20 cellular contexts compared by ENCODE assay signal in the genomic region with DNA sequence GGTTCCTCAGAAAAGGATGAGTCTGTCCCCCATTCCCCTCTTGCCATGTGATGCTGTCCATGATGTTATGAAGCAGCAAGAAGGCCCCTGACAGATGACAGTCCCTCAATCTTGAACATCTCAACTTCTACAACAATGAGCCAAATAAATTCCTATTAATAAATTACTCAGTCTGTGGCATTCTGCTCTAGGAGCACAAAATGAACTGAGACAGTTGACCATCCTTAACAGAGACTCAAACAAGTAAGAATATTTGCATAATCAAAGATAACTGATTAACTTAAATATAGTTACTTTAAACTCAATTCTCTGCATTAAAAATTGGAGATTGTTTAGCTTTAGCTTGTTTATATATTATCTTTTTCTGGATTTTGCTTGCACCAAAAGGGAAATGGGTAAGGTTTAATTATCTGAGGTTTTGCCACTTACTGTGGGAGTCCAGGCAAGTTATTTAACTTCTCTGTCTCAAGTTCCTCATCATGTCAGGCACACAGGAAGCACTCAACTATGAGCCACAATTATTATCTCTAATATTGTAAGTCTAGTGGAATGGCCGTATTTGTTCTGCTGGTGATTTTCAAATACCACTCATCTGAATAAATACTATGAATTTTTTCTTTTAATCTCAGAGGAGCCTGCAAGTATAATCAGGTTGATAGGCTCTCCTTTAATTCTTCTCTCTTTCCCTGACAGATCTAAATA.
DNase-seq lines count a peak whose midpoint lies in the region; ATAC-seq, FAIRE-seq and TF ChIP-seq lines count a peak whose summit lies in the region.
"Had no signal": no experiment of that assay in that cellular context is flagged by ENCODE, and none has a peak within 500 bp of the region (broad histone marks: within the 10 kb centered on the region; RNA-seq: fewer than 3 reads in every experiment).

No MANE protein-coding gene starts in this region.

- no peaks in the 10 kb centered on the region for H3K36me3 Mint-ChIP-seq in astrocyte (ENCODE audit: low read depth, unreplicated experiment)
- no peaks in the 10 kb centered on the region for H3K36me3 Mint-ChIP-seq in activated naive CD8-positive, alpha-beta T cell treated with anti-CD3 and anti-CD28 coated beads for 36 hours
- H3K36me3 Mint-ChIP-seq: naive B cell; stimulated activated memory B cell treated with anti-CD40 and anti-IgM and Interleukin-4, amounts not matched to agents 10 μg/mL and 1 μg/mL and 100 μg/mL, for 72 hours had no signal

- DNase-seq in astrocyte (ENCODE audit: low read depth): peak; percentile 54
- peak; percentile 7 for DNase-seq in kidney tubule cell (ENCODE audit: low spot score)
- DNase-seq in COLO668 (lab: John Stamatoyannopoulos, UW; ENCODE audit: unreplicated experiment): no peak
- DNase-seq in activated naive CD8-positive, alpha-beta T cell treated with anti-CD3 and anti-CD28 coated beads for 36 hours: no peak
- DNase-seq: activated CD4-positive, alpha-beta T cell treated with anti-CD3 and anti-CD28 coated beads, Interleukin-2, amount 50 U/mL, for 48 hours; activated naive CD4-positive, alpha-beta T cell treated with Interleukin-2 at 50 U/mL for 16 hours; anterior cingulate cortex; DND-41; islet precursor cell; naive B cell; NCI-H1105 treated with DMSO at 0.1 percent for 48 hours; ovary; Right ventricle myocardium superior; T-helper 17 cell had no signal

- peak; percentile 66 for ATAC-seq in GM19452 (IDR thresholded peaks at IDR 0.05; ENCODE audit: unreplicated experiment)
- ATAC-seq in HG03159 (IDR thresholded peaks at IDR 0.05; ENCODE audit: unreplicated experiment): peak; percentile 53
- ATAC-seq in GM18867 (IDR thresholded peaks at IDR 0.05; ENCODE audit: unreplicated experiment): no peak
- ATAC-seq: HCT116; sciatic nerve; stimulated activated memory B cell treated with anti-CD40 and anti-IgM and Interleukin-4, amounts not matched to agents 10 μg/mL and 1 μg/mL and 100 μg/mL, for 72 hours; T-helper 17 cell had no signal

- no peak for TF ChIP-seq CTCF in astrocyte (IDR thresholded peaks at IDR 0.05; ENCODE audit: insufficient read depth, low read depth, low read length)

- FAIRE-seq in astrocyte (lab: Jason Lieb, UNC): no peak

- H3K4me1 Mint-ChIP-seq in astrocyte (ENCODE audit: low read depth, unreplicated experiment): peaks cover 67% of the 10 kb centered on the region
- peaks cover 9% of the 10 kb centered on the region for H3K4me1 Mint-ChIP-seq in activated naive CD8-positive, alpha-beta T cell treated with anti-CD3 and anti-CD28 coated beads for 36 hours
- H3K4me1 Mint-ChIP-seq: naive B cell; stimulated activated memory B cell treated with anti-CD40 and anti-IgM and Interleukin-4, amounts not matched to agents 10 μg/mL and 1 μg/mL and 100 μg/mL, for 72 hours had no signal

- peaks cover 2% of the 10 kb centered on the region for H3K9me3 Mint-ChIP-seq in astrocyte (ENCODE audit: unreplicated experiment)
- no peaks in the 10 kb centered on the region for H3K9me3 Mint-ChIP-seq in activated naive CD8-positive, alpha-beta T cell treated with anti-CD3 and anti-CD28 coated beads for 36 hours
- H3K9me3 Mint-ChIP-seq: naive B cell; stimulated activated memory B cell treated with anti-CD40 and anti-IgM and Interleukin-4, amounts not matched to agents 10 μg/mL and 1 μg/mL and 100 μg/mL, for 72 hours had no signal

- H3K4me3 Mint-ChIP-seq in astrocyte (ENCODE audit: unreplicated experiment): no peak overlapping the region
- no peak overlapping the region for H3K4me3 Mint-ChIP-seq in activated naive CD8-positive, alpha-beta T cell treated with anti-CD3 and anti-CD28 coated beads for 36 hours
- H3K4me3 Mint-ChIP-seq: naive B cell; stimulated activated memory B cell treated with anti-CD40 and anti-IgM and Interleukin-4, amounts not matched to agents 10 μg/mL and 1 μg/mL and 100 μg/mL, for 72 hours; T-helper 17 cell had no signal

- H3K4me1 ChIP-seq in astrocyte (ENCODE audit: insufficient read depth, low read length): peaks cover 34% of the 10 kb centered on the region

- H3K9me3 ChIP-seq in astrocyte (ENCODE audit: insufficient read depth, low read depth, low read length): no peaks in the 10 kb centered on the region
- H3K9me3 ChIP-seq: ovary had no signal

- peak overlapping the region; percentile 20 for H3K9ac ChIP-seq in astrocyte (ENCODE audit: low read length)

- peak overlapping the region; percentile 64 for H3K27ac ChIP-seq in astrocyte (ENCODE audit: low read depth, low read length)
- H3K27ac ChIP-seq: ovary had no signal

- H3K4me2 ChIP-seq in astrocyte (ENCODE audit: low read length): peak overlapping the region; percentile 43

- H3K79me2 ChIP-seq in astrocyte (ENCODE audit: insufficient read depth, low read length): peaks cover 50% of the 10 kb centered on the region

- H3K36me3 ChIP-seq in astrocyte (ENCODE audit: insufficient read depth, low read length): no peaks in the 10 kb centered on the region
- H3K36me3 ChIP-seq: ovary had no signal

- no peaks in the 10 kb centered on the region for H3K27me3 ChIP-seq in astrocyte (ENCODE audit: insufficient read depth, low read length)
- H3K27me3 ChIP-seq: ovary had no signal

- H3K27ac Mint-ChIP-seq in astrocyte (ENCODE audit: unreplicated experiment): peak overlapping the region; percentile 34
- H3K27ac Mint-ChIP-seq in activated naive CD8-positive, alpha-beta T cell treated with anti-CD3 and anti-CD28 coated beads for 36 hours: no peak overlapping the region
- H3K27ac Mint-ChIP-seq: naive B cell; stimulated activated memory B cell treated with anti-CD40 and anti-IgM and Interleukin-4, amounts not matched to agents 10 μg/mL and 1 μg/mL and 100 μg/mL, for 72 hours; T-helper 17 cell had no signal

- peaks cover 7% of the 10 kb centered on the region for H4K20me1 ChIP-seq in astrocyte (ENCODE audit: insufficient read depth, low read length)

- H3K4me3 ChIP-seq in astrocyte (ENCODE audit: insufficient read depth, low read depth, low read length): no peak overlapping the region
- H3K4me3 ChIP-seq: ovary had no signal

- H2AFZ ChIP-seq in astrocyte (ENCODE audit: low read depth, low read length): no peak overlapping the region

- no peaks in the 10 kb centered on the region for H3K27me3 Mint-ChIP-seq in astrocyte (ENCODE audit: low read depth, unreplicated experiment)
- no peaks in the 10 kb centered on the region for H3K27me3 Mint-ChIP-seq in activated naive CD8-positive, alpha-beta T cell treated with anti-CD3 and anti-CD28 coated beads for 36 hours
- H3K27me3 Mint-ChIP-seq: stimulated activated memory B cell treated with anti-CD40 and anti-IgM and Interleukin-4, amounts not matched to agents 10 μg/mL and 1 μg/mL and 100 μg/mL, for 72 hours had no signal

Comparison
In these comparisons a context has a peak if more than half of its experiments do, and no peak if none do; other contexts are left out.
1. DNase-seq: peak in astrocyte (single experiment) and kidney tubule cell (single experiment); none in COLO668 (single experiment) and activated naive CD8-positive, alpha-beta T cell treated with anti-CD3 and anti-CD28 coated beads for 36 hours (single experiment).